Comparison of ENCODE assay signal across 8 cellular contexts in genomic region chr3:171829841-171830559, GRCh38. TPM values are rescaled to one million over a fixed set of nuclear protein-coding genes. Genes with fewer than 3 reads are reported as not detected.
A peak's percentile ranks its signal among the peaks of the same experiment; 100 is the strongest.
DNase-seq lines count a peak whose midpoint lies in the region; FAIRE-seq and TF ChIP-seq lines count a peak whose summit lies in the region.

No MANE protein-coding gene starts in this region.

- intact Hi-C loops in head of caudate nucleus (cut with DNase I), result loop anchor here (5.0 kb wide), 1 partner anchor 183 kb away; no protein-coding TSS in a partner anchor
- intact Hi-C loops in posterior cingulate gyrus (cut with DNase I), result loop anchor here (5.0 to 10.0 kb wide), 4 partner anchors 53 to 875 kb away; no protein-coding TSS in a partner anchor

- peak; percentile 73 for TF ChIP-seq CTCF in VCaP (conservative IDR thresholded peaks at IDR 0.05)

- no peak for FAIRE-seq in GM12892 (lab: Jason Lieb, UNC)

- DNase-seq in EL (peak; percentile 81), H4 (ENCODE audit: low spot score) (peak; percentile 80), NCI-H1930 (lab: John Stamatoyannopoulos, UW) (peak; percentile 26 to 40), head of caudate nucleus (peak in 41 of 42 donors; percentile 45 to 90 (median 70)), posterior cingulate gyrus (peak; percentile 25 to 95 (median 56)), GM12892 (ENCODE audit: insufficient read length) (no peak)
- no peak for DNase-seq in stimulated activated CD4-positive, alpha-beta T cell treated with anti-CD3 and anti-CD28 coated beads, Interleukin-1b, Interleukin-23, amount 100 ng/mL, for 48 hours

- no peak for TF ChIP-seq POLR2A in GM12892 (IDR thresholded peaks at IDR 0.05; ENCODE audit: low read depth, low read length)

- H3K27ac ChIP-seq in VCaP, result no peak overlapping the region

RNA-seq across cellular contexts. Expression of gene TMEM212, which starts 13.1 kb away (rescaled TPM):
- total RNA-seq in H4 (2014; rRNA removed; shearing (Covaris generic)), result not detected in 2 replicates
- not detected for polyA plus RNA-seq in GM12892 (2012; ENCODE audit: missing spikeins)

RNA-seq across cellular contexts. Expression of gene PLD1, which starts 19.7 kb away (rescaled TPM):
- 14.4 and 19.0 TPM in 2 replicates for total RNA-seq in H4 (2014; rRNA removed; shearing (Covaris generic))
- 5.2 TPM for polyA plus RNA-seq in GM12892 (2012; ENCODE audit: missing spikeins)

Comparison
In these comparisons a context has a peak if more than half of its experiments do, and no peak if none do; other contexts are left out.
1. DNase-seq: peak in EL (single experiment), H4 (single experiment), NCI-H1930 (2 of 2), head of caudate nucleus (41 of 42) and posterior cingulate gyrus (10 of 10); none in stimulated activated CD4-positive, alpha-beta T cell treated with anti-CD3 and anti-CD28 coated beads, Interleukin-1b, Interleukin-23, amount 100 ng/mL, for 48 hours (single experiment) and GM12892 (single experiment).